17 cellular contexts compared by ENCODE assay signal in the genomic region with DNA sequence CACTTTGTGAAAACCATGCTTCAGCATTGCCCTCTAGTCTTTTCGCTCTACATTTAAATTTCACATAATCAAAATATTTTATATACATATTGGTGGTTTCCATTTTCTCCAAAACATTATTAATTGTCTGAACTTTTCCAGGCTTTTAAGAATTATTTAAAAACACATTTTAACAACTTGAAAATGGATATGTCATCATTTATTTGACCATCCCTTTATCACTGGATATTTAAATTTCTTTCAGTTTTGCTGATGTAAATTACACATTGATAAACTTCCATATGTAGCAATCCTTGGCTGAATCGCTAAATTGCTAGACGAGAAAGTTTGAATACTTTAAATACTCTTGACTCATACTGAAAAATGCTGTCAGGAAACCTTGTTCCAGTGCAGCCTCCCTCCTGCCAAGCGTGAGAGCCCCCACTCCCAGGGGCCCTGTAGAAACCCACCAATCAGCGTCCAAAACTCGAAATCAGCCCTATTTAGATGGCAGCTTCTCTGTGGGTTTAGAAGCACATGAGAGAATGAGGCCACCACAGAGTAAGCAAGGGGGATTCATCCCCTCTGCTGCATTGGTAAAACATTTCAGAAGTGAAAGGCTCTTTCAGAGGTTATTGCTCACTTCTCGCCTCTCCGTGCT.
DNase-seq lines count a peak whose midpoint lies in the region; ATAC-seq, FAIRE-seq and TF ChIP-seq lines count a peak whose summit lies in the region.
"Had no signal": no experiment of that assay in that cellular context is flagged by ENCODE, and none has a peak within 500 bp of the region (broad histone marks: within the 10 kb centered on the region; RNA-seq: fewer than 3 reads in every experiment).

No MANE protein-coding gene starts in this region.

- H3K4me3 ChIP-seq in A549 = no peak overlapping the region
- no peak overlapping the region for H3K4me3 ChIP-seq in Caco-2 (ENCODE audit: low read depth, low read length)
- H3K4me3 ChIP-seq: lung, skin epidermis had no signal

- H3K4me3 Mint-ChIP-seq in Caco-2 (ENCODE audit: unreplicated experiment) = no peak overlapping the region
- H3K4me3 Mint-ChIP-seq: neural crest cell had no signal

- POLR2A ChIA-PET in A549 (lab: Yijun Ruan, JAX) (no interaction called here), Caco-2 (lab: Charles Lee) (no interaction called here)

- no peak for TF ChIP-seq EP300 in A549 (IDR thresholded peaks at IDR 0.05)

- H3K27ac ChIP-seq in A549 = no peak overlapping the region

- TF ChIP-seq POLR2A in A549 (IDR thresholded peaks at IDR 0.05; ENCODE audit: low read length) = no peak

- no peaks in the 10 kb centered on the region for H3K9me3 ChIP-seq in A549
- H3K9me3 ChIP-seq in Caco-2 = no peaks in the 10 kb centered on the region
- H3K9me3 ChIP-seq: SK-N-SH had no signal

- no peak overlapping the region for H3K4me2 ChIP-seq in A549
- H3K4me2 ChIP-seq: SK-N-SH had no signal

- no peaks in the 10 kb centered on the region for H3K36me3 ChIP-seq in Caco-2 (ENCODE audit: control insufficient read depth, insufficient read depth, low read length)

- H3K27me3 Mint-ChIP-seq in Caco-2 (ENCODE audit: insufficient read depth, unreplicated experiment) = peaks cover 11% of the 10 kb centered on the region

- no TSS peak for BruUV-seq in Caco-2 (replicated peaks; lab: Mats Ljungman, UMichigan)

- 0 out of 2 replicates have a peak, but pooled peaks cover 1% of the 10 kb centered on the region for H3K27me3 ChIP-seq in Caco-2 (replicated peaks; ENCODE audit: control insufficient read depth, insufficient read depth, low read length)

- H3K4me1 Mint-ChIP-seq in Caco-2 (ENCODE audit: low read depth, unreplicated experiment) = no peaks in the 10 kb centered on the region

- CTCF ChIA-PET in A549 (lab: Yijun Ruan, JAX) (no interaction called here), Caco-2 (lab: Charles Lee) (no interaction called here)

- H3K36me3 Mint-ChIP-seq in Caco-2 (ENCODE audit: insufficient read depth, unreplicated experiment) = no peaks in the 10 kb centered on the region

- TF ChIP-seq CTCF in A549 (IDR thresholded peaks at IDR 0.05) (no peak), Caco-2 (IDR thresholded peaks at IDR 0.05; ENCODE audit: insufficient read depth in 1 of 2, low read depth in 1 of 2, low read length in 1 of 2, severe bottlenecking in 1 of 2, unreplicated experiment in 1 of 2) (no peak)

- H3K9me3 Mint-ChIP-seq in Caco-2 (ENCODE audit: unreplicated experiment) = no peaks in the 10 kb centered on the region
- H3K9me3 Mint-ChIP-seq: neural crest cell had no signal

- H3K27ac Mint-ChIP-seq in Caco-2 (ENCODE audit: unreplicated experiment) = no peak overlapping the region

- no peak for TF ChIP-seq RAD21 in A549 (conservative IDR thresholded peaks at IDR 0.05 in 1 of 2, IDR thresholded peaks at IDR 0.05 in 1 of 2)

- DNase-seq in A549 (ENCODE audit: low read depth in 1 of 2, low spot score in 1 of 2) = no peak
- DNase-seq in fibroblast of peridontal ligament (ENCODE audit: extremely low read depth) = peak; percentile 66
- no peak for DNase-seq in Caco-2
- DNase-seq in epidermal melanocyte (ENCODE audit: insufficient read length, low spot score) = no peak
- DNase-seq in NCI-H2029 treated with DMSO at 0.1 percent for 48 hours (lab: John Stamatoyannopoulos, UW) = no peak
- DNase-seq: HCEC 1CT, NCI-H1105, NCI-H2227 treated with DMSO at 0.1 percent for 48 hours, SK-N-SH had no signal

- no peaks in the 10 kb centered on the region for H3K4me1 ChIP-seq in A549
- no peaks in the 10 kb centered on the region for H3K4me1 ChIP-seq in Caco-2

- WGBS in A549 (ENCODE audit: missing lambda C conversion rate) = 86% methylated on average over 8 of the region's 8 CpGs

- FAIRE-seq in A549 (lab: Jason Lieb, UNC) = no peak
- FAIRE-seq: A204.1, GM19239 had no signal

- ATAC-seq in A549 (no peak), GM18907 (IDR thresholded peaks at IDR 0.05; ENCODE audit: unreplicated experiment) (peak; percentile 78), HG03469 (IDR thresholded peaks at IDR 0.05; ENCODE audit: unreplicated experiment) (peak; percentile 73), GM21447 (IDR thresholded peaks at IDR 0.05; ENCODE audit: unreplicated experiment) (no peak)

- intact Hi-C loops in Caco-2 (cut with micrococcal nuclease; ENCODE audit: unreplicated experiment) = no loop called here

TF ChIP-seq in A549, 52 proteins besides CTCF, POLR2A, EP300 and RAD21:
- TF ChIP-seq, protein P1, sequence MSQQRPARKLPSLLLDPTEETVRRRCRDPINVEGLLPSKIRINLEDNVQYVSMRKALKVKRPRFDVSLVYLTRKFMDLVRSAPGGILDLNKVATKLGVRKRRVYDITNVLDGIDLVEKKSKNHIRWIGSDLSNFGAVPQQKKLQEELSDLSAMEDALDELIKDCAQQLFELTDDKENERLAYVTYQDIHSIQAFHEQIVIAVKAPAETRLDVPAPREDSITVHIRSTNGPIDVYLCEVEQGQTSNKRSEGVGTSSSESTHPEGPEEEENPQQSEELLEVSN (IDR thresholded peaks at IDR 0.05; ENCODE audit: borderline replicate concordance, low read depth) = no peak
- TF ChIP-seq MAFK (IDR thresholded peaks at IDR 0.05; ENCODE audit: partially characterized antibody) = peak; percentile 27
TF ChIP-seq in A549: peak in this region for 1.

Comparison
In these comparisons a context has a peak if more than half of its experiments do, and no peak if none do; other contexts are left out.
1. ATAC-seq: peak in GM18907 (single experiment) and HG03469 (single experiment); none in A549 (0 of 2) and GM21447 (single experiment).